8 cellular contexts compared by ENCODE assay signal in the genomic region with DNA sequence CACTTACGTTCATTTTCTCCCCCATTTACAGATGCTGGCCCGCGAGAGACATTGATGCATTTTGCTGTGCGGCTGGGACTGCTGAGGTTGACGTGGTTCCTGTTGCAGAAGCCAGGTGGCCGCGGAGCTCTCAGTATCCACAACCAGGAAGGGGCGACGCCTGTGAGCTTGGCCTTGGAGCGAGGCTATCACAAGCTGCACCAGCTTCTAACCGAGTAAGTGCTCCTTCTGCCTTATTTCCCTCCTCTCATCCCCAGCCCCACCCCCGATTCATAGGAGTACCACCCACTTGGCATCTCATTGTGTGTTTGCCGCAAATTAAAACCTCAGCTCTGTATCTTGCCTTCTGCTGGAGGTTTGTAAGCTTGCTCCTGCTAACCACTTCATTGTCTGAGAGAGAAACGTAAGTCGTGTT.
DNase-seq lines count a peak whose midpoint lies in the region; ATAC-seq and TF ChIP-seq lines count a peak whose summit lies in the region.

No MANE protein-coding gene starts in this region.

- TF ChIP-seq POLR2A in right lobe of liver (IDR thresholded peaks at IDR 0.05) = peak; percentile 45

- H3K4me1 ChIP-seq in adipocyte (ENCODE audit: control insufficient read depth, insufficient read depth, low read length) (peaks cover 36% of the 10 kb centered on the region), right lobe of liver (no peaks in the 10 kb centered on the region), tibial artery (peaks cover 0 to 35% (median 7%) of the 10 kb centered on the region in 4 donors)

- H3K4me3 ChIP-seq in adipocyte (ENCODE audit: low read length) (peak overlapping the region; percentile 59), right lobe of liver (peak overlapping the region in 1 of 3 donors; percentile 0), tibial artery (peak overlapping the region in 1 of 2 donors; percentile 6)

- peak overlapping the region; percentile 81 for H3K9ac ChIP-seq in adipocyte (ENCODE audit: low read length)

- peak; percentile 63 for DNase-seq in DMS79 treated with DMSO at 0.1 percent for 48 hours (lab: John Stamatoyannopoulos, UW)
- peak; percentile 67 to 82 for DNase-seq in NCI-H526 (lab: John Stamatoyannopoulos, UW)
- no peak for DNase-seq in adipocyte (ENCODE audit: low read depth)
- DNase-seq in right lobe of liver = peak; percentile 55 to 77 (median 62)
- peak; percentile 78 to 83 for DNase-seq in tibial artery

- no peaks in the 10 kb centered on the region for H3K9me3 ChIP-seq in adipocyte (ENCODE audit: control insufficient read depth, low read length)
- H3K9me3 ChIP-seq in right lobe of liver = no peaks in the 10 kb centered on the region
- H3K9me3 ChIP-seq in tibial artery = no peaks in the 10 kb centered on the region

- ATAC-seq in right lobe of liver = peak; percentile 61 to 77 (median 70)
- ATAC-seq in HG03175 (IDR thresholded peaks at IDR 0.05; ENCODE audit: unreplicated experiment) = no peak
- ATAC-seq in HG02981 (IDR thresholded peaks at IDR 0.05; ENCODE audit: unreplicated experiment) = no peak
- ATAC-seq in GM21576 (IDR thresholded peaks at IDR 0.05; ENCODE audit: unreplicated experiment) = no peak

- H3K36me3 ChIP-seq in adipocyte (ENCODE audit: control insufficient read depth, insufficient read depth, low read length, severe bottlenecking) = peaks cover 5% of the 10 kb centered on the region
- no peaks in the 10 kb centered on the region for H3K36me3 ChIP-seq in right lobe of liver
- no peaks in the 10 kb centered on the region for H3K36me3 ChIP-seq in tibial artery

- TF ChIP-seq CTCF in right lobe of liver (IDR thresholded peaks at IDR 0.05) = peak in 1 of 4 donors; percentile 15
- TF ChIP-seq CTCF in tibial artery (IDR thresholded peaks at IDR 0.05) = no peak

- H3K27me3 ChIP-seq in adipocyte (replicated peaks; ENCODE audit: control insufficient read depth, insufficient read depth, low read length) = no peaks in the 10 kb centered on the region
- H3K27me3 ChIP-seq in right lobe of liver = no peaks in the 10 kb centered on the region
- H3K27me3 ChIP-seq in tibial artery = no peaks in the 10 kb centered on the region

- 36% methylated on average over 15 of the region's 15 CpGs for WGBS in right lobe of liver (ENCODE audit: insufficient coverage, low coverage, low lambda C conversion rate, missing lambda C conversion rate)

- intact Hi-C loops in right lobe of liver (cut with DNase I) = no loop called here
- intact Hi-C loops in tibial artery (cut with DNase I; ENCODE audit: low total_unique reads) = no loop called here

- H3K27ac ChIP-seq in right lobe of liver = peak overlapping the region in 2 of 3 donors; percentile 19 to 32
- no peak overlapping the region for H3K27ac ChIP-seq in tibial artery

Comparison
In these comparisons a context has a peak if more than half of its experiments do, and no peak if none do; other contexts are left out.
1. ATAC-seq: peak in right lobe of liver (4 of 4); none in HG03175 (single experiment), HG02981 (single experiment) and GM21576 (single experiment).
2. H3K27ac ChIP-seq: peak in right lobe of liver (2 of 3); none in tibial artery (0 of 2).